Comparison of ENCODE assay signal across 10 cellular contexts in genomic region chr18:79422022-79422782, GRCh38. TPM values are rescaled to one million over a fixed set of nuclear protein-coding genes. Genes with fewer than 3 reads are reported as not detected.
A peak's percentile ranks its signal among the peaks of the same experiment; 100 is the strongest.
DNase-seq lines count a peak whose midpoint lies in the region; ATAC-seq, FAIRE-seq and TF ChIP-seq lines count a peak whose summit lies in the region.
"Had no signal": no experiment of that assay in that cellular context is flagged by ENCODE, and none has a peak within 500 bp of the region (broad histone marks: within the 10 kb centered on the region; RNA-seq: fewer than 3 reads in every experiment).

No MANE protein-coding gene starts in this region.

- in situ Hi-C loops in GM13976 (cut with MboI; ENCODE audit: low sequenced_read_pairs, unreplicated experiment): no loop called here

- H3K4me1 Mint-ChIP-seq in memory B cell: peaks cover 27% of the 10 kb centered on the region
- peaks cover 6% of the 10 kb centered on the region for H3K4me1 Mint-ChIP-seq in activated CD4-positive, alpha-beta memory T cell treated with anti-CD3 and anti-CD28 coated beads, Interleukin-2, amount 10 ng/mL, durations not matched to agents 7 days and 5 days
- peaks cover 8% of the 10 kb centered on the region for H3K4me1 Mint-ChIP-seq in activated naive CD4-positive, alpha-beta T cell treated with anti-CD3 and anti-CD28 coated beads, Interleukin-2, amount 10 ng/mL, durations not matched to agents 7 days and 5 days

- no peaks in the 10 kb centered on the region for H3K27me3 Mint-ChIP-seq in memory B cell
- H3K27me3 Mint-ChIP-seq in activated CD4-positive, alpha-beta memory T cell treated with anti-CD3 and anti-CD28 coated beads, Interleukin-2, amount 10 ng/mL, durations not matched to agents 7 days and 5 days: no peaks in the 10 kb centered on the region
- H3K27me3 Mint-ChIP-seq in activated naive CD4-positive, alpha-beta T cell treated with anti-CD3 and anti-CD28 coated beads, Interleukin-2, amount 10 ng/mL, durations not matched to agents 7 days and 5 days: no peaks in the 10 kb centered on the region
- H3K27me3 Mint-ChIP-seq: dendritic cell treated with granulocyte-macrophage colony-stimulating factor and Interleukin-4, amounts not matched to agents 40 ng/mL and 50 ng/mL, for 4 days had no signal

- peak; percentile 67 for DNase-seq in GM13976 (ENCODE audit: low spot score)
- DNase-seq in memory B cell (ENCODE audit: low spot score in 2 of 2): no peak
- no peak for DNase-seq in activated CD4-positive, alpha-beta memory T cell treated with anti-CD3 and anti-CD28 coated beads, Interleukin-2, amount 10 ng/mL, durations not matched to agents 7 days and 5 days
- DNase-seq in activated naive CD4-positive, alpha-beta T cell treated with anti-CD3 and anti-CD28 coated beads, Interleukin-2, amount 10 ng/mL, durations not matched to agents 7 days and 5 days: no peak
- no peak for DNase-seq in frontal cortex (ENCODE audit: low spot score in 2 of 2)
- DNase-seq: NCI-H1105 had no signal

- no peaks in the 10 kb centered on the region for H3K9me3 Mint-ChIP-seq in memory B cell
- no peaks in the 10 kb centered on the region for H3K9me3 Mint-ChIP-seq in activated CD4-positive, alpha-beta memory T cell treated with anti-CD3 and anti-CD28 coated beads, Interleukin-2, amount 10 ng/mL, durations not matched to agents 7 days and 5 days
- H3K9me3 Mint-ChIP-seq in activated naive CD4-positive, alpha-beta T cell treated with anti-CD3 and anti-CD28 coated beads, Interleukin-2, amount 10 ng/mL, durations not matched to agents 7 days and 5 days: no peaks in the 10 kb centered on the region
- H3K9me3 Mint-ChIP-seq: dendritic cell treated with granulocyte-macrophage colony-stimulating factor and Interleukin-4, amounts not matched to agents 40 ng/mL and 50 ng/mL, for 4 days had no signal

- H3K4me3 Mint-ChIP-seq in memory B cell: peak overlapping the region; percentile 46
- no peak overlapping the region for H3K4me3 Mint-ChIP-seq in activated CD4-positive, alpha-beta memory T cell treated with anti-CD3 and anti-CD28 coated beads, Interleukin-2, amount 10 ng/mL, durations not matched to agents 7 days and 5 days
- H3K4me3 Mint-ChIP-seq in activated naive CD4-positive, alpha-beta T cell treated with anti-CD3 and anti-CD28 coated beads, Interleukin-2, amount 10 ng/mL, durations not matched to agents 7 days and 5 days: no peak overlapping the region
- H3K4me3 Mint-ChIP-seq: dendritic cell treated with granulocyte-macrophage colony-stimulating factor and Interleukin-4, amounts not matched to agents 40 ng/mL and 50 ng/mL, for 4 days had no signal

- H3K27ac Mint-ChIP-seq in memory B cell: peak overlapping the region; percentile 82
- H3K27ac Mint-ChIP-seq in activated CD4-positive, alpha-beta memory T cell treated with anti-CD3 and anti-CD28 coated beads, Interleukin-2, amount 10 ng/mL, durations not matched to agents 7 days and 5 days: no peak overlapping the region
- no peak overlapping the region for H3K27ac Mint-ChIP-seq in activated naive CD4-positive, alpha-beta T cell treated with anti-CD3 and anti-CD28 coated beads, Interleukin-2, amount 10 ng/mL, durations not matched to agents 7 days and 5 days
- H3K27ac Mint-ChIP-seq: dendritic cell treated with granulocyte-macrophage colony-stimulating factor and Interleukin-4, amounts not matched to agents 40 ng/mL and 50 ng/mL, for 4 days had no signal

- ATAC-seq in GM21390 (IDR thresholded peaks at IDR 0.05; ENCODE audit: unreplicated experiment) (peak; percentile 93), HG03571 (IDR thresholded peaks at IDR 0.05; ENCODE audit: unreplicated experiment) (peak; percentile 84), memory B cell (ENCODE audit: low read depth) (peak; percentile 46), HG02840 (IDR thresholded peaks at IDR 0.05; ENCODE audit: low FRiP score, unreplicated experiment) (no peak)

- peaks cover 25% of the 10 kb centered on the region for H3K36me3 Mint-ChIP-seq in memory B cell
- peaks cover 22% of the 10 kb centered on the region for H3K36me3 Mint-ChIP-seq in activated CD4-positive, alpha-beta memory T cell treated with anti-CD3 and anti-CD28 coated beads, Interleukin-2, amount 10 ng/mL, durations not matched to agents 7 days and 5 days (ENCODE audit: low read depth)
- peaks cover 28% of the 10 kb centered on the region for H3K36me3 Mint-ChIP-seq in activated naive CD4-positive, alpha-beta T cell treated with anti-CD3 and anti-CD28 coated beads, Interleukin-2, amount 10 ng/mL, durations not matched to agents 7 days and 5 days

- FAIRE-seq in frontal cortex (lab: Jason Lieb, UNC): no peak

- POLR2A ChIA-PET in activated CD4-positive, alpha-beta memory T cell treated with anti-CD3 and anti-CD28 coated beads, Interleukin-2, amount 10 ng/mL, durations not matched to agents 7 days and 5 days (lab: Charles Lee): no interaction called here

- CTCF ChIA-PET in activated CD4-positive, alpha-beta memory T cell treated with anti-CD3 and anti-CD28 coated beads, Interleukin-2, amount 10 ng/mL, durations not matched to agents 7 days and 5 days (lab: Charles Lee): interaction anchor here (0.6 kb wide), 1 partner anchor 328 kb away, joined by 3 read pairs; no protein-coding TSS in a partner anchor
- CTCF ChIA-PET in activated naive CD4-positive, alpha-beta T cell treated with anti-CD3 and anti-CD28 coated beads, Interleukin-2, amount 10 ng/mL, durations not matched to agents 7 days and 5 days (lab: Charles Lee): no interaction called here

- TF ChIP-seq CTCF in GM13976 (IDR thresholded peaks at IDR 0.05; ENCODE audit: borderline replicate concordance, control extremely low read depth, extremely low read depth, insufficient read depth, missing control alignments): no peak

RNA-seq across cellular contexts. Expression of gene NFATC1, which starts 26.5 kb away (rescaled TPM):
- total RNA-seq in activated CD4-positive, alpha-beta memory T cell treated with anti-CD3 and anti-CD28 coated beads, Interleukin-2, amount 10 ng/mL, durations not matched to agents 7 days and 5 days: 10 to 100 TPM; 43.8 to 44.5 TPM
- 0.41 TPM for total RNA-seq in frontal cortex

Comparison
In these comparisons a context has a peak if more than half of its experiments do, and no peak if none do; other contexts are left out.
1. RNA of gene NFATC1, which starts 26.5 kb away (total RNA-seq): 43.8 to 44.5 TPM in activated CD4-positive, alpha-beta memory T cell treated with anti-CD3 and anti-CD28 coated beads, Interleukin-2, amount 10 ng/mL, durations not matched to agents 7 days and 5 days; 0.41 TPM in frontal cortex (single experiment); every median in the first group is over 10 times any median in the second.